ENCODE assay signal across 22 cellular contexts in the genomic region with DNA sequence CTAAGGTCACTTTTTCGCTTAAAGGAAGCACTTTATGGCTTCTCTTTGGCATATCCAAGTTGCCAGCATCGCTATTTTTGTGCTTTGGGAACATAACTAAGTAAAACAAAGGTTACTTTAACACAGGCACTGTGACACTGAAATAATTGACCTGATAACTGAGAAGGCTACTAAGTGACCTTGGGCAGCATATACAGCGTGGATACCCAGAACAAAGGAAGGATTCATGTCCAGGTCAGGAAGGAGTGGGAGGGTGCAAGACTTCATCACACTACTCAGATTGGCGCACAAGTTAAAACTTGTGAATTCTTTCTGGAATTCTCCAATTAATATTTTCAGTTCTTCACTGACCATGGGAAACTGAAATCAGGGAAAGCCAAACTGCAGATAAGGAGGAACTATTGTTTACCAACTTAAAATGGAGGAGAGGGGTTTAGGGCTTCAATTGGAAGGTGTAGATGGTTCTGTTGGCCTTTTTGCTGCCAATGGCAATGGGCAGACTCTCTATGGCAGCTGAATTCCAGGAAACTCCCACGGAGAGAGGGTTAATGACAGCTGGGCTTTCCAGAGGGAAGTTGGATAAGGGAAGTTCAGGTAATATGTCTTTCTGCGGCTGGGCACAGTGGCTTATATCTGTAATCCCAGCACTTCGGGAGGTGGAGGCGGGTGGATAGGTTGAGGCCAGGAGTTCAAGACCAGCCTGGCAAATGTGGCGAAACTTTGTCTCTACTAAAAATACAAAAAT. TPM values are rescaled to one million over a fixed set of nuclear protein-coding genes. Genes with fewer than 3 reads are reported as not detected.
DNase-seq lines count a peak whose midpoint lies in the region; ATAC-seq, FAIRE-seq and TF ChIP-seq lines count a peak whose summit lies in the region.
"Had no signal": no experiment of that assay in that cellular context is flagged by ENCODE, and none has a peak within 500 bp of the region (broad histone marks: within the 10 kb centered on the region; RNA-seq: fewer than 3 reads in every experiment).

No MANE protein-coding gene starts in this region.

- DNase-seq in breast epithelium (ENCODE audit: low spot score in 2 of 2) (no peak), MCF 10A (ENCODE audit: unreplicated experiment) (no peak), WTC11 (ENCODE audit: low spot score) (no peak), mesenchymal stem cell (no peak), testis (peak; percentile 77), small intestine (no peak)
- no peak for DNase-seq in effector memory CD4-positive, alpha-beta T cell
- no peak for DNase-seq in stimulated activated CD4-positive, alpha-beta T cell treated with anti-CD3 and anti-CD28 coated beads, Interleukin-1b, Interleukin-23, amount 100 ng/mL, for 48 hours
- DNase-seq: 8988T; activated CD4-positive, alpha-beta T cell treated with anti-CD3 and anti-CD28 coated beads, Interleukin-2, amount 50 U/mL, for 1 hour; activated naive CD4-positive, alpha-beta T cell; activated T-cell treated with anti-CD3 and anti-CD28 coated beads, Interleukin-2, amount 50 U/mL, for 72 hours; adrenal gland; brain microvascular endothelial cell; colonic mucosa; foreskin keratinocyte; GM23248; psoas muscle had no signal

- peak overlapping the region in 2 of 3 donors; percentile 15 to 30 for H3K4me3 ChIP-seq in breast epithelium
- H3K4me3 ChIP-seq in mesenchymal stem cell (ENCODE audit: insufficient read depth in 1 of 2, low read depth in 1 of 2, low read length in 2 of 2) = no peak overlapping the region
- no peak overlapping the region for H3K4me3 ChIP-seq in testis
- H3K4me3 ChIP-seq in small intestine (ENCODE audit: low read depth in 1 of 2, low read length in 2 of 2) = no peak overlapping the region
- H3K4me3 ChIP-seq in effector memory CD4-positive, alpha-beta T cell (ENCODE audit: insufficient read depth, low read depth, low read length, poor library complexity, severe bottlenecking) = no peak overlapping the region
- H3K4me3 ChIP-seq: colonic mucosa, esophagus muscularis mucosa, GM23248, psoas muscle had no signal

- no peak overlapping the region for H2BK120ac ChIP-seq in mesenchymal stem cell (ENCODE audit: low read depth, low read length)

- intact Hi-C loops in breast epithelium (cut with DNase I; ENCODE audit: low total_unique reads) (no loop called here), MCF 10A (cut with micrococcal nuclease) (no loop called here), testis (cut with DNase I; ENCODE audit: low total_unique reads) (no loop called here)

- no peaks in the 10 kb centered on the region for H3K27me3 Mint-ChIP-seq in MCF 10A (ENCODE audit: insufficient read depth, unreplicated experiment)
- no peaks in the 10 kb centered on the region for H3K27me3 Mint-ChIP-seq in WTC11 (ENCODE audit: low read depth)
- H3K27me3 Mint-ChIP-seq: memory B cell had no signal

- H3K23ac ChIP-seq in mesenchymal stem cell (ENCODE audit: low read length in 2 of 2) = no peak overlapping the region

- H3K9me3 ChIP-seq in breast epithelium (no peaks in the 10 kb centered on the region), mesenchymal stem cell (ENCODE audit: control insufficient read depth, low read length) (peaks cover 13% of the 10 kb centered on the region), testis (no peaks in the 10 kb centered on the region), small intestine (ENCODE audit: control insufficient read depth, low read depth) (no peaks in the 10 kb centered on the region)
- H3K9me3 ChIP-seq in effector memory CD4-positive, alpha-beta T cell (ENCODE audit: control insufficient read depth, low read length) = no peaks in the 10 kb centered on the region
- H3K9me3 ChIP-seq: adrenal gland, colonic mucosa, esophagus muscularis mucosa, neutrophil, psoas muscle had no signal

- H3K4me1 Mint-ChIP-seq in MCF 10A (ENCODE audit: insufficient read depth, unreplicated experiment) = peaks cover 14% of the 10 kb centered on the region
- peaks cover 14% of the 10 kb centered on the region for H3K4me1 Mint-ChIP-seq in WTC11

- H2BK15ac ChIP-seq in mesenchymal stem cell (ENCODE audit: low read depth, poor library complexity, severe bottlenecking) = peak overlapping the region; percentile 70

- no peaks in the 10 kb centered on the region for H3K9me3 Mint-ChIP-seq in MCF 10A (ENCODE audit: unreplicated experiment)
- H3K9me3 Mint-ChIP-seq in WTC11 = peaks cover 22% of the 10 kb centered on the region
- H3K9me3 Mint-ChIP-seq: activated T-cell treated with anti-CD3 and anti-CD28 coated beads, Interleukin-2, amount 50 U/mL, for 72 hours; memory B cell had no signal

- H3K36me3 Mint-ChIP-seq in MCF 10A (ENCODE audit: insufficient read depth, unreplicated experiment) = no peaks in the 10 kb centered on the region
- H3K36me3 Mint-ChIP-seq in WTC11 = peaks cover 21% of the 10 kb centered on the region

- H3K4me3 Mint-ChIP-seq in MCF 10A (ENCODE audit: unreplicated experiment) (no peak overlapping the region), WTC11 (no peak overlapping the region)
- H3K4me3 Mint-ChIP-seq: activated T-cell treated with anti-CD3 and anti-CD28 coated beads, Interleukin-2, amount 50 U/mL, for 72 hours; memory B cell had no signal

- H2AFZ ChIP-seq in mesenchymal stem cell (ENCODE audit: low read depth, low read length) = no peak overlapping the region
- H2AFZ ChIP-seq: GM23248 had no signal

- H3K27ac ChIP-seq in breast epithelium (peak overlapping the region; percentile 85 to 88), mesenchymal stem cell (ENCODE audit: low read length, poor library complexity, severe bottlenecking) (no peak overlapping the region), testis (peak overlapping the region; percentile 73 to 83), small intestine (ENCODE audit: low read depth in 1 of 2, low read length in 1 of 2) (no peak overlapping the region)
- H3K27ac ChIP-seq in effector memory CD4-positive, alpha-beta T cell (ENCODE audit: insufficient read depth, low read length, poor library complexity, severe bottlenecking) = no peak overlapping the region
- H3K27ac ChIP-seq: brain microvascular endothelial cell, colonic mucosa, foreskin keratinocyte, GM23248, neutrophil, psoas muscle had no signal

- peaks cover 4% of the 10 kb centered on the region for H3K79me1 ChIP-seq in mesenchymal stem cell (replicated peaks; ENCODE audit: low read length, poor library complexity, severe bottlenecking)

- H3K27me3 ChIP-seq in breast epithelium (no peaks in the 10 kb centered on the region), mesenchymal stem cell (ENCODE audit: control insufficient read depth in 1 of 2, insufficient read depth in 1 of 2, low read length in 2 of 2) (no peaks in the 10 kb centered on the region), testis (no peaks in the 10 kb centered on the region), small intestine (ENCODE audit: control insufficient read depth in 2 of 2, insufficient read depth in 2 of 2, low read length in 2 of 2) (no peaks in the 10 kb centered on the region)
- no peaks in the 10 kb centered on the region for H3K27me3 ChIP-seq in effector memory CD4-positive, alpha-beta T cell (replicated peaks; ENCODE audit: control insufficient read depth, insufficient read depth, low read length, poor library complexity, severe bottlenecking)
- H3K27me3 ChIP-seq: adrenal gland, brain microvascular endothelial cell, colonic mucosa, esophagus muscularis mucosa, foreskin keratinocyte, neutrophil had no signal

- no peak for FAIRE-seq in small intestine (lab: Jason Lieb, UNC)

- H2AK5ac ChIP-seq in mesenchymal stem cell (ENCODE audit: low read length, severe bottlenecking) = no peak overlapping the region

- H2BK5ac ChIP-seq in mesenchymal stem cell (ENCODE audit: low read depth, low read length, poor library complexity, severe bottlenecking) = no peak overlapping the region

- H3K27ac Mint-ChIP-seq in MCF 10A (ENCODE audit: low read depth, unreplicated experiment) (no peak overlapping the region), WTC11 (peak overlapping the region; percentile 50; the same call in 1 of the 2 replicates)
- H3K27ac Mint-ChIP-seq: activated T-cell treated with anti-CD3 and anti-CD28 coated beads, Interleukin-2, amount 50 U/mL, for 72 hours; CD14-positive monocyte; memory B cell had no signal

- H3K4me2 ChIP-seq in mesenchymal stem cell (ENCODE audit: low read length, poor library complexity, severe bottlenecking) = no peak overlapping the region

- CTCF ChIA-PET in MCF 10A (lab: Yijun Ruan, JAX) (no interaction called here), WTC11 (lab: Charles Lee) (no interaction called here)

- no peak overlapping the region for H4K8ac ChIP-seq in mesenchymal stem cell (ENCODE audit: low read length)

- H3K36me3 ChIP-seq in breast epithelium = no peaks in the 10 kb centered on the region
- no peaks in the 10 kb centered on the region for H3K36me3 ChIP-seq in mesenchymal stem cell (ENCODE audit: control insufficient read depth in 1 of 2, insufficient read depth in 2 of 2, low read depth in 1 of 2, low read length in 2 of 2)
- no peaks in the 10 kb centered on the region for H3K36me3 ChIP-seq in testis (ENCODE audit: low read depth, missing control alignments)
- H3K36me3 ChIP-seq in small intestine (ENCODE audit: control insufficient read depth in 2 of 2, insufficient read depth in 2 of 2, low read length in 2 of 2) = no peaks in the 10 kb centered on the region
- no peaks in the 10 kb centered on the region for H3K36me3 ChIP-seq in effector memory CD4-positive, alpha-beta T cell (ENCODE audit: control insufficient read depth, insufficient read depth, low read length)
- H3K36me3 ChIP-seq: adrenal gland, brain microvascular endothelial cell, colonic mucosa, esophagus muscularis mucosa had no signal

- no peak overlapping the region for H3K9ac ChIP-seq in mesenchymal stem cell (ENCODE audit: low read length)
- H3K9ac ChIP-seq: GM23248 had no signal

- ATAC-seq in WTC11 = no peak
- ATAC-seq: activated T-cell treated with anti-CD3 and anti-CD28 coated beads, Interleukin-2, amount 50 U/mL, for 72 hours; psoas muscle had no signal

- WGBS in mesenchymal stem cell = 84% methylated on average over 7 of the region's 9 CpGs
- 55 to 64% methylated on average over 9 of the region's 9 CpGs for WGBS in testis, 2 donors
- 88 to 93% (median 92%) methylated on average over 9 of the region's 9 CpGs for WGBS in small intestine, 3 donors

- TF ChIP-seq CTCF in breast epithelium (IDR thresholded peaks at IDR 0.05) (no peak), MCF 10A (IDR thresholded peaks at IDR 0.05; ENCODE audit: unreplicated experiment) (no peak), WTC11 (IDR thresholded peaks at IDR 0.05) (no peak), testis (IDR thresholded peaks at IDR 0.05) (no peak)

- no peak overlapping the region for H3K4ac ChIP-seq in mesenchymal stem cell (ENCODE audit: low read depth in 1 of 2, low read length in 2 of 2)

- peaks cover 0 to 6% of the 10 kb centered on the region in 2 donors for H3K4me1 ChIP-seq in breast epithelium
- H3K4me1 ChIP-seq in mesenchymal stem cell (ENCODE audit: control insufficient read depth, insufficient read depth, low read depth, low read length) = peaks cover 2% of the 10 kb centered on the region
- peaks cover 25% of the 10 kb centered on the region for H3K4me1 ChIP-seq in testis
- H3K4me1 ChIP-seq in small intestine (ENCODE audit: control insufficient read depth in 2 of 2, insufficient read depth in 1 of 2, low read depth in 1 of 2, low read length in 1 of 2) = no peaks in the 10 kb centered on the region
- H3K4me1 ChIP-seq in effector memory CD4-positive, alpha-beta T cell (ENCODE audit: control insufficient read depth, insufficient read depth, low read length, poor library complexity, severe bottlenecking) = no peaks in the 10 kb centered on the region
- H3K4me1 ChIP-seq: colonic mucosa, psoas muscle had no signal

- POLR2A ChIA-PET in MCF 10A (lab: Yijun Ruan, JAX) = no interaction called here
- POLR2A ChIA-PET in WTC11 (lab: Charles Lee) = no interaction called here

- H4K91ac ChIP-seq in mesenchymal stem cell (ENCODE audit: low read length) = no peak overlapping the region

- H3K14ac ChIP-seq in mesenchymal stem cell (ENCODE audit: low read length in 2 of 2) = no peak overlapping the region

- H3K18ac ChIP-seq in mesenchymal stem cell (ENCODE audit: low read depth in 1 of 2, low read length in 2 of 2) = no peak overlapping the region

- TF ChIP-seq POLR2A in breast epithelium (IDR thresholded peaks at IDR 0.05) (no peak), testis (IDR thresholded peaks at IDR 0.05) (no peak)

- no TSS peak for BruUV-seq in MCF 10A (replicated peaks; lab: Mats Ljungman, UMichigan)

- H2BK12ac ChIP-seq in mesenchymal stem cell (ENCODE audit: low read length in 2 of 2) = no peak overlapping the region

RNA-seq across cellular contexts. Expression of gene COMMD1, which starts 45.3 kb away (rescaled TPM):
- total RNA-seq in breast epithelium (10 to 100 TPM; 38.4 to 63.8 (median 56.4) TPM), MCF 10A (2022) (33.8 and 38.7 TPM in 2 replicates), WTC11 (2021) (21.4 to 24.7 TPM (median 21.8 TPM) in 3 replicates), testis (10 to 100 TPM; 61.7 to 87.9 TPM)
- polyA plus RNA-seq in mesenchymal stem cell (2013, experiment 1 of 2) = 55.4 TPM
- polyA plus RNA-seq in mesenchymal stem cell (2013, experiment 2 of 2) = 56.8 TPM
- polyA plus RNA-seq in testis (ENCODE audit: insufficient read depth, low read depth, low replicate concordance) (85.2 TPM), small intestine (10 to 100 TPM; 29.1 to 45.4 (median 40.0) TPM)

Comparison
In these comparisons a context has a peak if more than half of its experiments do, and no peak if none do; other contexts are left out.
1. H3K27ac ChIP-seq: peak in breast epithelium (2 of 2) and testis (2 of 2); none in mesenchymal stem cell (single experiment), small intestine (0 of 2) and effector memory CD4-positive, alpha-beta T cell (single experiment).
2. H3K4me3 ChIP-seq: peak in breast epithelium (2 of 3); none in mesenchymal stem cell (0 of 2), testis (0 of 2), small intestine (0 of 2) and effector memory CD4-positive, alpha-beta T cell (single experiment).